Comparison of ENCODE assay signal across 8 cellular contexts in the genomic region with DNA sequence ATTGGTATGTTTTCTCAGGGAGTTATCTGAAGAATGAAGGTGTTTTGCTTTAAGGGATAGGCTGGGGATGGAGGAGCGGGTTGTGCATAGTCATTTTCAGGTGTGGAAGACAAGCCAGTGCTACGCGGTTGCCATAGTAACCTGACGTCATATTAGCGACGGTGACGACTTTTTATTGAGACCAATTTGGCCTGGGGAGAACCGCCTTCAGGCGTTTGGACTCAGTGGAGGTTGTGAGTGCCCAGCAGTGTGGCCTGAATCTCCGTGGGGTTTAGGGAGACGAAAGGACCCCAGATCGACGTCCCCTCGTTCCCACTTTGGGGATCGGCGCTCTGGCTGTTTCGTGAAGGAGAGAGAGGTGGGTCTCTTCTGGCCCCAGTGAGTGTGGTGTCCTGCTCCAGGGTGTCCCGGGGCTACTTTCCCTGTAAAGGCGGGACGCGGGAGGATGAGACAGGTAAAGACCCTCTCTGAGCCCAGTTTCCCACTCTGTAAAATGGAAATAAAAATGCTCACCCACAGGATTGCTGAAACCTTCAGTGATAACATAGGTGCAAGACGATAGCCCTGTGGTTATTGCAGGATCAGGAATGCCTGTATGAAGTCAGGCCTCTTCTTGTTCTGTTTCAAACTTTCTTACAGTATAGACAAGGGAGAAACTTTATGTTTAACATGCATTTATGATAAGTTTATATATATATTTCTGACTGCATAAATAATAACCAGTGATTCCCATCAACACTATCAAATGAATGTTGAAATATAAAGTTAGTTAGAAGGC. TPM values are rescaled to one million over a fixed set of nuclear protein-coding genes. Genes with fewer than 3 reads are reported as not detected.
DNase-seq lines count a peak whose midpoint lies in the region; ATAC-seq and TF ChIP-seq lines count a peak whose summit lies in the region.

No MANE protein-coding gene starts in this region.

- H3K36me3 Mint-ChIP-seq in activated T-helper 2 cell treated with anti-CD3 and anti-CD28 coated beads, Interferon-gamma antibody, Interleukin-2, Interleukin-4, amounts not matched to agents 10 μg/mL and 5 μg/mL and 100 μg/mL, durations not matched to agents 14 hours and 24 hours and 36 hours (ENCODE audit: low read depth), result peaks cover 7% of the 10 kb centered on the region
- H3K36me3 Mint-ChIP-seq in neural progenitor cell, result peaks cover 1% of the 10 kb centered on the region

- no peak for TF ChIP-seq POLR2A in stomach (IDR thresholded peaks at IDR 0.05)

- H3K79me2 ChIP-seq in neural progenitor cell (ENCODE audit: low read depth), result peaks cover 15% of the 10 kb centered on the region

- H3K4me3 ChIP-seq in foreskin fibroblast (ENCODE audit: low read depth in 1 of 2, low read length in 2 of 2) (peak overlapping the region; percentile 82 to 85), neural progenitor cell (peak overlapping the region; percentile 61), stomach (peak overlapping the region; percentile 50 to 59 (median 57))

- ATAC-seq in GM21825 (IDR thresholded peaks at IDR 0.05; ENCODE audit: unreplicated experiment), result peak; percentile 96

- H3K27ac ChIP-seq in KOPT-K1 (ENCODE audit: low read depth, low read length, poor library complexity, severe bottlenecking) (peak overlapping the region; percentile 57), neural progenitor cell (no peak overlapping the region), stomach (peak overlapping the region in 4 of 5 donors; percentile 49 to 72 (median 59))

- WGBS in stomach, 5 donors, result 0 to 22% (median 2%) methylated on average over 17 to 22 of the region's 22 CpGs

- H3K9me3 ChIP-seq in KOPT-K1 (ENCODE audit: insufficient read depth, low read length, poor library complexity, severe bottlenecking), result no peaks in the 10 kb centered on the region
- H3K9me3 ChIP-seq in neural progenitor cell (ENCODE audit: low read depth), result no peaks in the 10 kb centered on the region
- H3K9me3 ChIP-seq in stomach, result no peaks in the 10 kb centered on the region

- no peaks in the 10 kb centered on the region for H3K27me3 Mint-ChIP-seq in activated T-helper 2 cell treated with anti-CD3 and anti-CD28 coated beads, Interferon-gamma antibody, Interleukin-2, Interleukin-4, amounts not matched to agents 10 μg/mL and 5 μg/mL and 100 μg/mL, durations not matched to agents 14 hours and 24 hours and 36 hours (ENCODE audit: low read depth)
- H3K27me3 Mint-ChIP-seq in neural progenitor cell (ENCODE audit: insufficient read depth, low read depth), result no peaks in the 10 kb centered on the region

- TF ChIP-seq CTCF in foreskin fibroblast (IDR thresholded peaks at IDR 0.05; ENCODE audit: low read depth, low read length) (no peak), neural progenitor cell (IDR thresholded peaks at IDR 0.05) (no peak), stomach (IDR thresholded peaks at IDR 0.05) (no peak)

- no peaks in the 10 kb centered on the region for H4K20me1 ChIP-seq in neural progenitor cell (ENCODE audit: low read depth)

- intact Hi-C loops in activated T-helper 2 cell treated with anti-CD3 and anti-CD28 coated beads, Interferon-gamma antibody, Interleukin-2, Interleukin-4, amounts not matched to agents 10 μg/mL and 5 μg/mL and 100 μg/mL, durations not matched to agents 14 hours and 24 hours and 36 hours (cut with micrococcal nuclease), result loop anchor here (5.0 kb wide), 1 partner anchor 112 kb away; no protein-coding TSS in a partner anchor
- intact Hi-C loops in stomach (cut with DNase I; ENCODE audit: low total_unique reads), result no loop called here

- H3K4me1 ChIP-seq in neural progenitor cell (no peaks in the 10 kb centered on the region), stomach (peaks cover 0 to 9% (median 3%) of the 10 kb centered on the region in 4 donors)

- H2AFZ ChIP-seq in neural progenitor cell (replicated peaks), result peak overlapping the region; percentile 75

- H3K4me2 ChIP-seq in neural progenitor cell, result peak overlapping the region; percentile 73

- peak overlapping the region; percentile 97 for H3K4me3 Mint-ChIP-seq in activated T-helper 2 cell treated with anti-CD3 and anti-CD28 coated beads, Interferon-gamma antibody, Interleukin-2, Interleukin-4, amounts not matched to agents 10 μg/mL and 5 μg/mL and 100 μg/mL, durations not matched to agents 14 hours and 24 hours and 36 hours (ENCODE audit: low read depth)
- peak overlapping the region; percentile 99 for H3K4me3 Mint-ChIP-seq in neural progenitor cell

- H3K4me1 Mint-ChIP-seq in activated T-helper 2 cell treated with anti-CD3 and anti-CD28 coated beads, Interferon-gamma antibody, Interleukin-2, Interleukin-4, amounts not matched to agents 10 μg/mL and 5 μg/mL and 100 μg/mL, durations not matched to agents 14 hours and 24 hours and 36 hours (ENCODE audit: low read depth), result peaks cover 11% of the 10 kb centered on the region
- H3K4me1 Mint-ChIP-seq in neural progenitor cell, result peaks cover 8% of the 10 kb centered on the region

- no peaks in the 10 kb centered on the region for H3F3A ChIP-seq in neural progenitor cell (ENCODE audit: low read depth)

- H3K36me3 ChIP-seq in KOPT-K1 (ENCODE audit: insufficient read depth, low read length) (no peaks in the 10 kb centered on the region), neural progenitor cell (no peaks in the 10 kb centered on the region), stomach (no peaks in the 10 kb centered on the region)

- TF ChIP-seq EP300 in stomach (IDR thresholded peaks at IDR 0.05), result no peak

- H3K9ac ChIP-seq in neural progenitor cell, result peak overlapping the region; percentile 83

- DNase-seq in EH (ENCODE audit: low read depth), result peak; percentile 81
- peak; percentile 91 for DNase-seq in RKO (ENCODE audit: low spot score)
- DNase-seq in activated T-helper 2 cell treated with anti-CD3 and anti-CD28 coated beads, Interferon-gamma antibody, Interleukin-2, Interleukin-4, amounts not matched to agents 10 μg/mL and 5 μg/mL and 100 μg/mL, durations not matched to agents 14 hours and 24 hours and 36 hours (ENCODE audit: low spot score), result peak; percentile 75
- peak; percentile 81 to 92 for DNase-seq in foreskin fibroblast
- DNase-seq in neural progenitor cell (ENCODE audit: low spot score), result peak; percentile 88
- DNase-seq in stomach, result peak; percentile 85

- no peaks in the 10 kb centered on the region for H3K9me3 Mint-ChIP-seq in activated T-helper 2 cell treated with anti-CD3 and anti-CD28 coated beads, Interferon-gamma antibody, Interleukin-2, Interleukin-4, amounts not matched to agents 10 μg/mL and 5 μg/mL and 100 μg/mL, durations not matched to agents 14 hours and 24 hours and 36 hours
- H3K9me3 Mint-ChIP-seq in neural progenitor cell, result peaks cover 4% of the 10 kb centered on the region

- H3K27ac Mint-ChIP-seq in activated T-helper 2 cell treated with anti-CD3 and anti-CD28 coated beads, Interferon-gamma antibody, Interleukin-2, Interleukin-4, amounts not matched to agents 10 μg/mL and 5 μg/mL and 100 μg/mL, durations not matched to agents 14 hours and 24 hours and 36 hours, result peak overlapping the region; percentile 96
- peak overlapping the region; percentile 99 for H3K27ac Mint-ChIP-seq in neural progenitor cell

- no peaks in the 10 kb centered on the region for H3K27me3 ChIP-seq in neural progenitor cell
- H3K27me3 ChIP-seq in stomach, result peaks cover 0 to 6% (median 0%) of the 10 kb centered on the region in 3 donors

RNA-seq across cellular contexts. Expression of gene GPRASP3, which starts 48.6 kb away (rescaled TPM):
- 0.71 and 1.4 TPM in 2 replicates for total RNA-seq in activated T-helper 2 cell treated with anti-CD3 and anti-CD28 coated beads, Interferon-gamma antibody, Interleukin-2, Interleukin-4, amounts not matched to agents 10 μg/mL and 5 μg/mL and 100 μg/mL, durations not matched to agents 14 hours and 24 hours and 36 hours
- total RNA-seq in neural progenitor cell (ENCODE audit: low replicate concordance), result 20.0 and 20.3 TPM in 2 replicates
- 1 to 10 TPM in 3 of 5 donors, under 1 TPM in 2; 0.45 to 7.3 (median 1.4) TPM for total RNA-seq in stomach
- polyA plus RNA-seq in stomach, result under 1 TPM; 0.85 to 0.93 (median 0.92) TPM

RNA-seq across cellular contexts. Expression of gene GPRASP2, which starts 56.9 kb away (rescaled TPM):
- total RNA-seq in activated T-helper 2 cell treated with anti-CD3 and anti-CD28 coated beads, Interferon-gamma antibody, Interleukin-2, Interleukin-4, amounts not matched to agents 10 μg/mL and 5 μg/mL and 100 μg/mL, durations not matched to agents 14 hours and 24 hours and 36 hours, result 0.23 and 0.32 TPM in 2 replicates
- 39.0 and 44.0 TPM in 2 replicates for total RNA-seq in neural progenitor cell (ENCODE audit: low replicate concordance)
- 10 to 100 TPM in 1 of 5 donors, 1 to 10 TPM in 2, under 1 TPM in 1, not detected in 1; 0.58 to 32.1 (median 4.0) TPM for total RNA-seq in stomach
- polyA plus RNA-seq in stomach, result 1 to 10 TPM; 1.9 to 2.7 (median 2.6) TPM
